ENCODE assay signal across 9 cellular contexts in genomic region chr9:125759812-125760134, GRCh38. TPM values are rescaled to one million over a fixed set of nuclear protein-coding genes. Genes with fewer than 3 reads are reported as not detected.
A peak's percentile ranks its signal among the peaks of the same experiment; 100 is the strongest.
DNase-seq lines count a peak whose midpoint lies in the region; ATAC-seq and TF ChIP-seq lines count a peak whose summit lies in the region.
"Had no signal": no experiment of that assay in that cellular context is flagged by ENCODE, and none has a peak within 500 bp of the region (broad histone marks: within the 10 kb centered on the region; RNA-seq: fewer than 3 reads in every experiment).

No MANE protein-coding gene starts in this region.

- no peak overlapping the region for H3K9ac ChIP-seq in endodermal cell (ENCODE audit: extremely low read depth, low read length, poor library complexity, severe bottlenecking)

- peak overlapping the region; percentile 68 for H3K4me3 ChIP-seq in endodermal cell (ENCODE audit: low read length)

- H3K4me3 Mint-ChIP-seq in endodermal cell (peak overlapping the region; percentile 29), neural crest cell (peak overlapping the region; percentile 71)

- H3K27ac Mint-ChIP-seq in endodermal cell = peak overlapping the region; percentile 75
- peak overlapping the region; percentile 29 for H3K27ac Mint-ChIP-seq in neural crest cell (ENCODE audit: unreplicated experiment)

- WGBS in endodermal cell (ENCODE audit: insufficient coverage in 1 of 2, insufficient read length in 1 of 2), 2 experiments = 18 to 20% methylated on average over 7 of the region's 7 CpGs

- H3K27me3 ChIP-seq in endodermal cell (ENCODE audit: control insufficient read depth, insufficient read depth, low read length, poor library complexity, severe bottlenecking) = no peaks in the 10 kb centered on the region

- ATAC-seq in GM21786 (IDR thresholded peaks at IDR 0.05; ENCODE audit: unreplicated experiment) (no peak), GM18907 (IDR thresholded peaks at IDR 0.05; ENCODE audit: unreplicated experiment) (no peak), HG02642 (IDR thresholded peaks at IDR 0.05; ENCODE audit: poor library complexity, unreplicated experiment) (no peak), GM21528 (IDR thresholded peaks at IDR 0.05; ENCODE audit: low FRiP score, unreplicated experiment) (no peak)
- ATAC-seq: HCT116 had no signal

- DNase-seq in GF-D8 (lab: John Stamatoyannopoulos, UW) (peak; percentile 44), NCI-H2227 (lab: John Stamatoyannopoulos, UW; ENCODE audit: unreplicated experiment) (peak; percentile 10), endodermal cell (peak; percentile 62), neural crest cell (ENCODE audit: low read depth, low spot score) (no peak)

- H3K9me3 ChIP-seq in endodermal cell (ENCODE audit: control insufficient read depth, low read length) = no peaks in the 10 kb centered on the region

- H3K36me3 ChIP-seq in endodermal cell (ENCODE audit: control insufficient read depth, insufficient read depth, low read length) = peaks cover 4% of the 10 kb centered on the region

- no peak for TF ChIP-seq CTCF in endodermal cell (conservative IDR thresholded peaks at IDR 0.05)
- no peak for TF ChIP-seq CTCF in neural crest cell (conservative IDR thresholded peaks at IDR 0.05)

- peaks cover 22% of the 10 kb centered on the region for H3K4me1 ChIP-seq in endodermal cell (ENCODE audit: control insufficient read depth, insufficient read depth, low read length)

- H3K4me1 Mint-ChIP-seq in endodermal cell (peaks cover 52% of the 10 kb centered on the region), neural crest cell (peaks cover 70% of the 10 kb centered on the region)

- H3K27me3 Mint-ChIP-seq in endodermal cell (ENCODE audit: insufficient read depth) = no peaks in the 10 kb centered on the region
- H3K27me3 Mint-ChIP-seq in neural crest cell (ENCODE audit: low read depth) = no peaks in the 10 kb centered on the region

- H3K9me3 Mint-ChIP-seq in endodermal cell (no peaks in the 10 kb centered on the region), neural crest cell (no peaks in the 10 kb centered on the region)

- H3K36me3 Mint-ChIP-seq in endodermal cell (ENCODE audit: low read depth) = no peaks in the 10 kb centered on the region
- H3K36me3 Mint-ChIP-seq in neural crest cell (ENCODE audit: low read depth) = no peaks in the 10 kb centered on the region

- H3K27ac ChIP-seq in endodermal cell (ENCODE audit: low read depth, low read length) = peak overlapping the region; percentile 39

RNA-seq across cellular contexts. Expression of gene PBX3, which starts 12.6 kb away (rescaled TPM):
- 10 to 100 TPM; 37.5 to 46.1 TPM for total RNA-seq in endodermal cell
- polyA plus RNA-seq in endodermal cell (2013, experiment 1 of 2) = 107 TPM
- polyA plus RNA-seq in endodermal cell (2013, experiment 2 of 2) = 101 TPM
- total RNA-seq in neural crest cell = 69.0 and 71.6 TPM in 2 replicates

RNA-seq across cellular contexts. Expression of gene MAPKAP1, which starts 52.8 kb away (rescaled TPM):
- total RNA-seq in endodermal cell (10 to 100 TPM; 75.3 to 91.6 TPM), neural crest cell (63.4 and 74.3 TPM in 2 replicates)
- polyA plus RNA-seq in endodermal cell (2013, experiment 1 of 2) = 52.4 TPM
- polyA plus RNA-seq in endodermal cell (2013, experiment 2 of 2) = 56.3 TPM
